13 cellular contexts compared by ENCODE assay signal in genomic region chr22:43226368-43226979, GRCh38. TPM values are rescaled to one million over a fixed set of nuclear protein-coding genes. Genes with fewer than 3 reads are reported as not detected.
DNase-seq lines count a peak whose midpoint lies in the region; ATAC-seq and TF ChIP-seq lines count a peak whose summit lies in the region.
"Had no signal": no experiment of that assay in that cellular context is flagged by ENCODE, and none has a peak within 500 bp of the region (broad histone marks: within the 10 kb centered on the region; RNA-seq: fewer than 3 reads in every experiment).

No MANE protein-coding gene starts in this region.

- peaks cover 7% of the 10 kb centered on the region for H3K4me1 Mint-ChIP-seq in CD8-positive, alpha-beta T cell (ENCODE audit: low read depth)
- peaks cover 39% of the 10 kb centered on the region for H3K4me1 Mint-ChIP-seq in nephron

- no peaks in the 10 kb centered on the region for H3K27me3 ChIP-seq in CD8-positive, alpha-beta T cell (ENCODE audit: insufficient read depth, low read length)
- H3K27me3 ChIP-seq: colonic mucosa had no signal

- H3K36me3 Mint-ChIP-seq in CD8-positive, alpha-beta T cell = no peaks in the 10 kb centered on the region
- H3K36me3 Mint-ChIP-seq in nephron (ENCODE audit: low read depth) = peaks cover 3% of the 10 kb centered on the region

- peak overlapping the region; percentile 16 for H3K27ac Mint-ChIP-seq in CD8-positive, alpha-beta T cell
- H3K27ac Mint-ChIP-seq in nephron = peak overlapping the region; percentile 32 to 45 (median 38)
- H3K27ac Mint-ChIP-seq: activated T-helper 2 cell treated with anti-CD3 and anti-CD28 coated beads, Interferon-gamma antibody, Interleukin-2, Interleukin-4, amounts not matched to agents 10 μg/mL and 5 μg/mL and 100 μg/mL, durations not matched to agents 14 hours and 24 hours and 36 hours had no signal

- H3K4me3 ChIP-seq in CD8-positive, alpha-beta T cell (ENCODE audit: low read depth, low read length) = no peak overlapping the region
- H3K4me3 ChIP-seq: colonic mucosa had no signal

- POLR2A ChIA-PET in CD8-positive, alpha-beta T cell (lab: Charles Lee) = no interaction called here

- no peaks in the 10 kb centered on the region for H3K9me3 Mint-ChIP-seq in CD8-positive, alpha-beta T cell
- no peaks in the 10 kb centered on the region for H3K9me3 Mint-ChIP-seq in nephron
- H3K9me3 Mint-ChIP-seq: activated T-helper 2 cell treated with anti-CD3 and anti-CD28 coated beads, Interferon-gamma antibody, Interleukin-2, Interleukin-4, amounts not matched to agents 10 μg/mL and 5 μg/mL and 100 μg/mL, durations not matched to agents 14 hours and 24 hours and 36 hours had no signal

- no peak overlapping the region for H3K27ac ChIP-seq in CD8-positive, alpha-beta T cell (ENCODE audit: low read depth, low read length)
- H3K27ac ChIP-seq: colonic mucosa had no signal

- intact Hi-C loops in CD8-positive, alpha-beta T cell (cut with DNase I, micrococcal nuclease) = loop anchor here in 1 of 2 experiments (5.0 kb wide), 1 partner anchor 439 kb away; no protein-coding TSS in a partner anchor

- H3K4me3 Mint-ChIP-seq in CD8-positive, alpha-beta T cell = no peak overlapping the region
- peak overlapping the region in 1 of 3 experiments; percentile 3 for H3K4me3 Mint-ChIP-seq in nephron

- no peaks in the 10 kb centered on the region for H3K27me3 Mint-ChIP-seq in CD8-positive, alpha-beta T cell (ENCODE audit: low read depth)
- peaks cover 27% of the 10 kb centered on the region for H3K27me3 Mint-ChIP-seq in nephron (ENCODE audit: low read depth)

- ATAC-seq in CD8-positive, alpha-beta T cell = no peak
- ATAC-seq in HG02840 (IDR thresholded peaks at IDR 0.05; ENCODE audit: low FRiP score, unreplicated experiment) = no peak

- TF ChIP-seq CTCF in CD8-positive, alpha-beta T cell (IDR thresholded peaks at IDR 0.05) = no peak
- TF ChIP-seq CTCF in nephron (IDR thresholded peaks at IDR 0.05; ENCODE audit: unreplicated experiment in 3 of 3) = peak in 2 of 3 experiments; percentile 10 to 28

- H3K9me3 ChIP-seq in CD8-positive, alpha-beta T cell (ENCODE audit: low read length) = no peaks in the 10 kb centered on the region
- H3K9me3 ChIP-seq: colonic mucosa had no signal

- no peaks in the 10 kb centered on the region for H3K4me1 ChIP-seq in CD8-positive, alpha-beta T cell (ENCODE audit: insufficient read depth, low read length)
- H3K4me1 ChIP-seq: colonic mucosa had no signal

- no peaks in the 10 kb centered on the region for H3K36me3 ChIP-seq in CD8-positive, alpha-beta T cell (ENCODE audit: insufficient read depth, low read length)
- H3K36me3 ChIP-seq: colonic mucosa had no signal

- DNase-seq in CD8-positive, alpha-beta T cell = no peak
- DNase-seq in NCI-H69 (lab: John Stamatoyannopoulos, UW) (peak; percentile 53), ecto neural progenitor cell (ENCODE audit: low spot score) (peak; percentile 86), GF-D8 (lab: John Stamatoyannopoulos, UW) (no peak), occipital lobe (lab: John Stamatoyannopoulos, UW) (no peak), cerebellar nuclear complex (lab: John Stamatoyannopoulos, UW) (no peak)
- DNase-seq: colonic mucosa; NCI-H187; stimulated activated CD4-positive, alpha-beta T cell treated with anti-CD3 and anti-CD28 coated beads, Interleukin-15, amount 100 ng/mL, for 24 hours; stimulated activated naive CD4-positive, alpha-beta T cell treated with Interleukin-2 at 50 U/mL for 16 hours had no signal

- CTCF ChIA-PET in CD8-positive, alpha-beta T cell (lab: Charles Lee) = interaction anchor here (2.9 kb wide), 1 partner anchor 120 kb away, joined by 11 read pairs; no protein-coding TSS in a partner anchor

RNA-seq across cellular contexts. Expression of gene TTLL12, which starts 39.5 kb away (rescaled TPM):
- 1 to 10 TPM; 5.4 to 6.0 TPM for total RNA-seq in CD8-positive, alpha-beta T cell
- total RNA-seq in occipital lobe = 31.4 TPM

Comparison
In these comparisons a context has a peak if more than half of its experiments do, and no peak if none do; other contexts are left out.
1. DNase-seq: peak in NCI-H69 (single experiment) and ecto neural progenitor cell (single experiment); none in CD8-positive, alpha-beta T cell (0 of 7), GF-D8 (single experiment), occipital lobe (single experiment) and cerebellar nuclear complex (0 of 2).